10 cellular contexts compared by ENCODE assay signal in the genomic region with DNA sequence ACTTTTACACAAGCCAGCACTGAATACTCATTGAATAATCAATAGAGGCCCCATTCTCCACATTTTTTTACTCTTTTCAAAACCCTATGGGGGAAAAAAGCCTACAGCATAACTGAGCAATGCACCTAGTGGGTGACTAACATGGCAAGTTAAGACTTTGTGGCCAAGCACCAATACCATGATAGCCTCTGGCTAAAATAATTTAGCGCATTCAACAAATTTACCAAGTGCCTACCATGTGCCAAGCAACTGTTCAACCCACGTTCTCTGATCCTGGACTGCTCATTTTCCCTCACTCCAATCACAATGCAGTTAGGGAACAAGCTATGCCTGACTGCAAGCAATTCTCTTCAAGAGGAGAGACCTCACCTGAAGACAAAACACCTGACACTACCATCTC. TPM values are rescaled to one million over a fixed set of nuclear protein-coding genes. Genes with fewer than 3 reads are reported as not detected.
DNase-seq lines count a peak whose midpoint lies in the region; ATAC-seq, FAIRE-seq and TF ChIP-seq lines count a peak whose summit lies in the region.
"Had no signal": no experiment of that assay in that cellular context is flagged by ENCODE, and none has a peak within 500 bp of the region (broad histone marks: within the 10 kb centered on the region; RNA-seq: fewer than 3 reads in every experiment).

No MANE protein-coding gene starts in this region.

- no peaks in the 10 kb centered on the region for H3K9me3 Mint-ChIP-seq in activated T-cell treated with anti-CD3 and anti-CD28 coated beads, Interleukin-2, amount 50 U/mL, for 4 hours
- H3K9me3 Mint-ChIP-seq in glutamatergic neuron (ENCODE audit: unreplicated experiment), result peaks cover 2% of the 10 kb centered on the region

- no peak overlapping the region for H3K27ac Mint-ChIP-seq in glutamatergic neuron (ENCODE audit: unreplicated experiment)

- H3K9me3 ChIP-seq in subcutaneous abdominal adipose tissue (ENCODE audit: control insufficient read depth in 5 of 5, low read length in 5 of 5), result no peaks in the 10 kb centered on the region
- H3K9me3 ChIP-seq: Peyer's patch had no signal

- TF ChIP-seq CTCF in VCaP (conservative IDR thresholded peaks at IDR 0.05) (no peak), glutamatergic neuron (IDR thresholded peaks at IDR 0.05; ENCODE audit: partially characterized antibody, unreplicated experiment) (no peak)

- H3K4me3 ChIP-seq in subcutaneous abdominal adipose tissue (ENCODE audit: low read depth in 1 of 5, low read length in 5 of 5), result peak overlapping the region in 2 of 5 donors; percentile 85 to 86

- H3K27me3 ChIP-seq in subcutaneous abdominal adipose tissue (ENCODE audit: control insufficient read depth in 5 of 5, insufficient read depth in 4 of 5, low read length in 5 of 5), result no peaks in the 10 kb centered on the region
- H3K27me3 ChIP-seq: Peyer's patch had no signal

- H3K36me3 ChIP-seq in subcutaneous abdominal adipose tissue (ENCODE audit: control insufficient read depth in 5 of 5, insufficient read depth in 5 of 5, low read length in 5 of 5), result peaks cover 2 to 15% (median 10%) of the 10 kb centered on the region in 5 donors

- ATAC-seq in activated T-cell treated with anti-CD3 and anti-CD28 coated beads, Interleukin-2, amount 50 U/mL, for 4 hours, result no peak
- no peak for ATAC-seq in HG02610 (IDR thresholded peaks at IDR 0.05; ENCODE audit: unreplicated experiment)
- ATAC-seq in HG02678 (IDR thresholded peaks at IDR 0.05; ENCODE audit: unreplicated experiment), result no peak

- peaks cover 0 to 67% (median 56%) of the 10 kb centered on the region in 5 donors for H3K4me1 ChIP-seq in subcutaneous abdominal adipose tissue (ENCODE audit: control insufficient read depth in 5 of 5, insufficient read depth in 5 of 5, low read length in 5 of 5)

- no peak for FAIRE-seq in HTR-8/SVneo (lab: Jason Lieb, UNC)

- H3K4me3 Mint-ChIP-seq in activated T-cell treated with anti-CD3 and anti-CD28 coated beads, Interleukin-2, amount 50 U/mL, for 4 hours, result peak overlapping the region; percentile 93
- H3K4me3 Mint-ChIP-seq in glutamatergic neuron (ENCODE audit: unreplicated experiment), result peak overlapping the region; percentile 28

- H3K4me1 Mint-ChIP-seq in activated T-cell treated with anti-CD3 and anti-CD28 coated beads, Interleukin-2, amount 50 U/mL, for 4 hours (ENCODE audit: low read depth), result peaks cover 65% of the 10 kb centered on the region
- peaks cover 27% of the 10 kb centered on the region for H3K4me1 Mint-ChIP-seq in glutamatergic neuron (ENCODE audit: low read depth, unreplicated experiment)

- H3K27ac ChIP-seq in VCaP (peak overlapping the region; percentile 100), subcutaneous abdominal adipose tissue (ENCODE audit: low read depth, low read length) (peak overlapping the region; percentile 99)

- peaks cover 32% of the 10 kb centered on the region for H3K36me3 Mint-ChIP-seq in activated T-cell treated with anti-CD3 and anti-CD28 coated beads, Interleukin-2, amount 50 U/mL, for 4 hours (ENCODE audit: insufficient read depth)
- H3K36me3 Mint-ChIP-seq in glutamatergic neuron (ENCODE audit: unreplicated experiment), result no peaks in the 10 kb centered on the region

- no peaks in the 10 kb centered on the region for H3K27me3 Mint-ChIP-seq in activated T-cell treated with anti-CD3 and anti-CD28 coated beads, Interleukin-2, amount 50 U/mL, for 4 hours (ENCODE audit: low read depth)
- peaks cover 3% of the 10 kb centered on the region for H3K27me3 Mint-ChIP-seq in glutamatergic neuron (ENCODE audit: unreplicated experiment)

- no peak for DNase-seq in activated T-cell treated with anti-CD3 and anti-CD28 coated beads, Interleukin-2, amount 50 U/mL, for 4 hours
- DNase-seq in activated T-cell treated with anti-CD3 and anti-CD28 coated beads, Interleukin-2, amount 50 U/mL, for 48 hours, result no peak
- DNase-seq in glutamatergic neuron, result no peak
- no peak for DNase-seq in HTR-8/SVneo (ENCODE audit: insufficient read length, low spot score)
- DNase-seq: Peyer's patch; stimulated activated CD4-positive, alpha-beta T cell treated with anti-CD3 and anti-CD28 coated beads, Interleukin-4, amount 100 ng/mL, for 24 hours had no signal

- H3K9ac ChIP-seq in subcutaneous abdominal adipose tissue (ENCODE audit: low read length in 5 of 5), result peak overlapping the region in 2 of 5 donors; percentile 97

RNA-seq across cellular contexts. Expression of a gene that starts 3.0 kb away (rescaled TPM):
- 10 to 100 TPM; 52.4 to 72.4 (median 66.4) TPM for total RNA-seq in activated T-cell treated with anti-CD3 and anti-CD28 coated beads, Interleukin-2, amount 50 U/mL, for 4 hours
- 188 TPM for total RNA-seq in glutamatergic neuron (ENCODE audit: unreplicated experiment)
